In the genomic region with DNA sequence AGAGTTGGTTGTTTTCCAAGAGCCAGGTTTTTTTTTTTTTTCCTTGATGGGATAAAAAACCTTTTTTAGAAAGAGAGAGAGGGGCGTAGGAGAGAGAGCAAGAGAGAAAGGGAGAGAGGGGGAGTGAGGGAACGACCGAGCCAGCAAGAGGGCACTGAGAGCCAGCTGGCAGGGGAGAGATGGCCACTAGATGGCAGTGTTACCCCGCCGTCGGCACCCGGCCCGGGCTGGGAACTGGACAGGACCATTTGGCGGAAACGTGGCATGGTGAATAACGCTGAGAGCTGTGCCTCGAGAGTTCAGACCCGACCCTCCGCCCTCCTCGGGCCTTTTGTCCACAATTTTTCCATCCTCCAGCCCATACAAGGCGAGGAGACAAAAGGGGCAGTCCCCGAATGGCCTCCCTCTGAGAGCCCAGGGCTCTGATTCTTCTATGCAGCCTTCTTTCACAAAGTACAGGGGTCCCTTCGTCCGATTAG, we compare ENCODE assay signal across 8 cellular contexts.
DNase-seq lines count a peak whose midpoint lies in the region; ATAC-seq and TF ChIP-seq lines count a peak whose summit lies in the region.

No MANE protein-coding gene starts in this region.

- CTCF ChIA-PET in activated CD4-positive, alpha-beta memory T cell treated with anti-CD3 and anti-CD28 coated beads for 36 hours (lab: Charles Lee): interaction anchor here (0.7 to 2.3 kb wide), 12 partner anchors 9 to 1029 kb away, joined by 3 to 7 read pairs (median 3); no protein-coding TSS in a partner anchor

- H3K4me3 Mint-ChIP-seq in CD4-positive, CD25-positive, alpha-beta regulatory T cell: peak overlapping the region in 1 of 4 donors; percentile 79
- no peak overlapping the region for H3K4me3 Mint-ChIP-seq in activated CD4-positive, alpha-beta memory T cell treated with anti-CD3 and anti-CD28 coated beads for 36 hours

- POLR2A ChIA-PET in activated CD4-positive, alpha-beta memory T cell treated with anti-CD3 and anti-CD28 coated beads for 36 hours (lab: Charles Lee): no interaction called here

- peak; percentile 86 for TF ChIP-seq CTCF in lung (IDR thresholded peaks at IDR 0.05; ENCODE audit: control extremely low read depth, extremely low read depth)

- 3 to 4% methylated on average over 19 of the region's 19 CpGs for WGBS in ectodermal cell, 2 experiments
- WGBS in lung, 2 donors: 2% methylated on average over 19 of the region's 19 CpGs

- H3K27ac Mint-ChIP-seq in CD4-positive, CD25-positive, alpha-beta regulatory T cell: peak overlapping the region in 1 of 3 donors; percentile 70
- H3K27ac Mint-ChIP-seq in activated CD4-positive, alpha-beta memory T cell treated with anti-CD3 and anti-CD28 coated beads for 36 hours: no peak overlapping the region

- intact Hi-C loops in activated CD4-positive, alpha-beta memory T cell treated with anti-CD3 and anti-CD28 coated beads for 36 hours (cut with micrococcal nuclease): loop anchor here (1.0 to 2.0 kb wide), 2 partner anchors 39 to 688 kb away; no protein-coding TSS in a partner anchor

- no peaks in the 10 kb centered on the region for H3K9me3 Mint-ChIP-seq in CD4-positive, CD25-positive, alpha-beta regulatory T cell
- no peaks in the 10 kb centered on the region for H3K9me3 Mint-ChIP-seq in activated CD4-positive, alpha-beta memory T cell treated with anti-CD3 and anti-CD28 coated beads for 36 hours

- H3K4me1 ChIP-seq in CD4-positive, CD25-positive, alpha-beta regulatory T cell (ENCODE audit: control insufficient read depth, insufficient read depth, low read length, poor library complexity, severe bottlenecking): peaks cover 4% of the 10 kb centered on the region
- peaks cover 6% of the 10 kb centered on the region for H3K4me1 ChIP-seq in ectodermal cell (ENCODE audit: control insufficient read depth, insufficient read depth, low read length)
- peaks cover 0 to 5% of the 10 kb centered on the region in 2 donors for H3K4me1 ChIP-seq in lung (ENCODE audit: control insufficient read depth in 2 of 2, insufficient read depth in 2 of 2, low read length in 2 of 2)

- ATAC-seq in CD4-positive, CD25-positive, alpha-beta regulatory T cell (ENCODE audit: low read depth in 2 of 2): peak; percentile 62
- ATAC-seq in GM19395 (IDR thresholded peaks at IDR 0.05; ENCODE audit: unreplicated experiment) (peak; percentile 87), HG03520 (IDR thresholded peaks at IDR 0.05; ENCODE audit: unreplicated experiment) (peak; percentile 87), lung (ENCODE audit: insufficient read depth, low FRiP score) (peak; percentile 91)

- no peaks in the 10 kb centered on the region for H3K27me3 ChIP-seq in CD4-positive, CD25-positive, alpha-beta regulatory T cell (ENCODE audit: control insufficient read depth, insufficient read depth, low read length)
- H3K27me3 ChIP-seq in ectodermal cell (ENCODE audit: control insufficient read depth, insufficient read depth, low read length, poor library complexity, severe bottlenecking): no peaks in the 10 kb centered on the region
- H3K27me3 ChIP-seq in lung (ENCODE audit: control insufficient read depth, insufficient read depth): no peaks in the 10 kb centered on the region

- H3K36me3 ChIP-seq in CD4-positive, CD25-positive, alpha-beta regulatory T cell (ENCODE audit: control insufficient read depth, insufficient read depth, low read length): no peaks in the 10 kb centered on the region
- H3K36me3 ChIP-seq in ectodermal cell (ENCODE audit: control insufficient read depth, insufficient read depth, low read length) (no peaks in the 10 kb centered on the region), lung (ENCODE audit: control insufficient read depth in 2 of 2, insufficient read depth in 2 of 2, low read length in 2 of 2) (no peaks in the 10 kb centered on the region)

- no peaks in the 10 kb centered on the region for H3K36me3 Mint-ChIP-seq in CD4-positive, CD25-positive, alpha-beta regulatory T cell
- H3K36me3 Mint-ChIP-seq in activated CD4-positive, alpha-beta memory T cell treated with anti-CD3 and anti-CD28 coated beads for 36 hours: no peaks in the 10 kb centered on the region

- no peak overlapping the region for H3K4me3 ChIP-seq in CD4-positive, CD25-positive, alpha-beta regulatory T cell (ENCODE audit: low read depth, low read length)
- H3K4me3 ChIP-seq in ectodermal cell (ENCODE audit: insufficient read depth, low read depth, low read length) (no peak overlapping the region), lung (no peak overlapping the region)

- peaks cover 0 to 2% (median 0%) of the 10 kb centered on the region in 4 donors for H3K4me1 Mint-ChIP-seq in CD4-positive, CD25-positive, alpha-beta regulatory T cell
- H3K4me1 Mint-ChIP-seq in activated CD4-positive, alpha-beta memory T cell treated with anti-CD3 and anti-CD28 coated beads for 36 hours (ENCODE audit: low read depth): no peaks in the 10 kb centered on the region

- no peaks in the 10 kb centered on the region for H3K27me3 Mint-ChIP-seq in CD4-positive, CD25-positive, alpha-beta regulatory T cell
- no peaks in the 10 kb centered on the region for H3K27me3 Mint-ChIP-seq in activated CD4-positive, alpha-beta memory T cell treated with anti-CD3 and anti-CD28 coated beads for 36 hours

- H3K27ac ChIP-seq in CD4-positive, CD25-positive, alpha-beta regulatory T cell (ENCODE audit: insufficient read depth, low read length, poor library complexity, severe bottlenecking): no peak overlapping the region
- H3K27ac ChIP-seq in ectodermal cell (ENCODE audit: insufficient read depth, low read depth, low read length, poor library complexity, severe bottlenecking) (peak overlapping the region; percentile 83), lung (ENCODE audit: low read depth in 1 of 2, low read length in 1 of 2) (no peak overlapping the region)

- peak; percentile 43 to 59 (median 56) for DNase-seq in CD4-positive, CD25-positive, alpha-beta regulatory T cell
- DNase-seq in NCI-H526 treated with DMSO at 0.1 percent for 48 hours (lab: John Stamatoyannopoulos, UW): peak; percentile 87
- DNase-seq in activated CD4-positive, alpha-beta memory T cell treated with anti-CD3 and anti-CD28 coated beads for 36 hours: peak; percentile 83
- DNase-seq in lung (ENCODE audit: low spot score): peak; percentile 85
- DNase-seq in stimulated activated CD4-positive, alpha-beta T cell treated with anti-CD3 and anti-CD28 coated beads, TNF-alpha, amount 100 ng/mL, for 48 hours (ENCODE audit: low read depth in 3 of 3): peak; percentile 63

- H3K9me3 ChIP-seq in CD4-positive, CD25-positive, alpha-beta regulatory T cell (ENCODE audit: control insufficient read depth in 2 of 2, low read length in 2 of 2): no peaks in the 10 kb centered on the region
- H3K9me3 ChIP-seq in ectodermal cell (ENCODE audit: control insufficient read depth, low read length): no peaks in the 10 kb centered on the region
- no peaks in the 10 kb centered on the region for H3K9me3 ChIP-seq in lung (ENCODE audit: control insufficient read depth in 2 of 2, insufficient read depth in 1 of 2, low read length in 1 of 2)
